In genomic region chr18:23137093-23137640, GRCh38 we compare ENCODE assay signal across 8 cellular contexts. TPM values are rescaled to one million over a fixed set of nuclear protein-coding genes. Genes with fewer than 3 reads are reported as not detected.
DNase-seq lines count a peak whose midpoint lies in the region; ATAC-seq lines count a peak whose summit lies in the region.

No MANE protein-coding gene starts in this region.

- no peaks in the 10 kb centered on the region for H3K36me3 ChIP-seq in CD4-positive, CD25-positive, alpha-beta regulatory T cell (ENCODE audit: control insufficient read depth, insufficient read depth, low read length)
- H3K36me3 ChIP-seq in HUES64 (ENCODE audit: insufficient read depth, low read length) = peaks cover 5% of the 10 kb centered on the region; the same call in 1 of the 2 replicates

- no peak overlapping the region for H3K4me3 ChIP-seq in CD4-positive, CD25-positive, alpha-beta regulatory T cell (ENCODE audit: low read depth, low read length)
- peak overlapping the region; percentile 75 for H3K4me3 ChIP-seq in HUES64 (ENCODE audit: low read length)

- no peak for ATAC-seq in CD4-positive, CD25-positive, alpha-beta regulatory T cell (ENCODE audit: low read depth in 2 of 2)
- ATAC-seq in central memory CD8-positive, alpha-beta T cell (replicated peaks; ENCODE audit: extremely low read depth, poor library complexity, severe bottlenecking) = no peak
- no peak for ATAC-seq in naive thymus-derived CD8-positive, alpha-beta T cell
- ATAC-seq in GM19467 (IDR thresholded peaks at IDR 0.05; ENCODE audit: unreplicated experiment) = no peak
- ATAC-seq in HG03039 (IDR thresholded peaks at IDR 0.05; ENCODE audit: unreplicated experiment) = no peak

- POLR2A ChIA-PET in naive thymus-derived CD8-positive, alpha-beta T cell (lab: Charles Lee) = no interaction called here

- H3K27ac ChIP-seq in CD4-positive, CD25-positive, alpha-beta regulatory T cell (ENCODE audit: insufficient read depth, low read length, poor library complexity, severe bottlenecking) = no peak overlapping the region
- H3K27ac ChIP-seq in HUES64 (ENCODE audit: low read depth, low read length) = no peak overlapping the region

- no peaks in the 10 kb centered on the region for H3K36me3 Mint-ChIP-seq in CD4-positive, CD25-positive, alpha-beta regulatory T cell
- H3K36me3 Mint-ChIP-seq in central memory CD8-positive, alpha-beta T cell (ENCODE audit: insufficient read depth) = peaks cover 1% of the 10 kb centered on the region
- no peaks in the 10 kb centered on the region for H3K36me3 Mint-ChIP-seq in naive thymus-derived CD8-positive, alpha-beta T cell

- H3K27ac Mint-ChIP-seq in CD4-positive, CD25-positive, alpha-beta regulatory T cell = no peak overlapping the region
- H3K27ac Mint-ChIP-seq in central memory CD8-positive, alpha-beta T cell (ENCODE audit: low read depth) = no peak overlapping the region
- H3K27ac Mint-ChIP-seq in naive thymus-derived CD8-positive, alpha-beta T cell = peak overlapping the region in 1 of 10 donors; percentile 54

- H3K27me3 Mint-ChIP-seq in CD4-positive, CD25-positive, alpha-beta regulatory T cell = peaks cover 47% of the 10 kb centered on the region
- H3K27me3 Mint-ChIP-seq in central memory CD8-positive, alpha-beta T cell = peaks cover 55% of the 10 kb centered on the region
- peaks cover 24 to 48% (median 30%) of the 10 kb centered on the region in 5 donors for H3K27me3 Mint-ChIP-seq in naive thymus-derived CD8-positive, alpha-beta T cell

- H3K9me3 Mint-ChIP-seq in CD4-positive, CD25-positive, alpha-beta regulatory T cell = no peaks in the 10 kb centered on the region
- H3K9me3 Mint-ChIP-seq in central memory CD8-positive, alpha-beta T cell = no peaks in the 10 kb centered on the region
- no peaks in the 10 kb centered on the region for H3K9me3 Mint-ChIP-seq in naive thymus-derived CD8-positive, alpha-beta T cell

- peaks cover 24% of the 10 kb centered on the region for H3K4me1 ChIP-seq in CD4-positive, CD25-positive, alpha-beta regulatory T cell (ENCODE audit: control insufficient read depth, insufficient read depth, low read length, poor library complexity, severe bottlenecking)
- H3K4me1 ChIP-seq in HUES64 (ENCODE audit: insufficient read depth, low read length) = peaks cover 38% of the 10 kb centered on the region

- 2% methylated on average over 12 of the region's 12 CpGs for WGBS in HUES64

- peak overlapping the region; percentile 54 to 90 (median 70) for H3K4me3 Mint-ChIP-seq in CD4-positive, CD25-positive, alpha-beta regulatory T cell
- peak overlapping the region; percentile 56 for H3K4me3 Mint-ChIP-seq in central memory CD8-positive, alpha-beta T cell
- H3K4me3 Mint-ChIP-seq in naive thymus-derived CD8-positive, alpha-beta T cell = peak overlapping the region; percentile 11 to 82 (median 64)

- H3K4me1 Mint-ChIP-seq in CD4-positive, CD25-positive, alpha-beta regulatory T cell = peaks cover 2 to 17% (median 12%) of the 10 kb centered on the region in 4 donors
- H3K4me1 Mint-ChIP-seq in central memory CD8-positive, alpha-beta T cell = peaks cover 14% of the 10 kb centered on the region
- peaks cover 4 to 24% (median 15%) of the 10 kb centered on the region in 4 donors for H3K4me1 Mint-ChIP-seq in naive thymus-derived CD8-positive, alpha-beta T cell

- peak overlapping the region; percentile 85 for H3K9ac ChIP-seq in HUES64 (ENCODE audit: low read depth, low read length)

- H3K27me3 ChIP-seq in CD4-positive, CD25-positive, alpha-beta regulatory T cell (ENCODE audit: control insufficient read depth, insufficient read depth, low read length) = peaks cover 17% of the 10 kb centered on the region
- peaks cover 19% of the 10 kb centered on the region for H3K27me3 ChIP-seq in HUES64 (ENCODE audit: insufficient read depth, low read length)

- H3K9me3 ChIP-seq in CD4-positive, CD25-positive, alpha-beta regulatory T cell (ENCODE audit: control insufficient read depth in 2 of 2, low read length in 2 of 2) = no peaks in the 10 kb centered on the region
- H3K9me3 ChIP-seq in HUES64 (ENCODE audit: insufficient read depth, low read depth, low read length) = no peaks in the 10 kb centered on the region

- no peak for DNase-seq in CD4-positive, CD25-positive, alpha-beta regulatory T cell
- no peak for DNase-seq in central memory CD8-positive, alpha-beta T cell (ENCODE audit: low spot score in 2 of 2)
- no peak for DNase-seq in naive thymus-derived CD8-positive, alpha-beta T cell
- DNase-seq in AG20443 (ENCODE audit: low spot score) = no peak
- no peak for DNase-seq in stimulated activated CD4-positive, alpha-beta T cell treated with anti-CD3 and anti-CD28 coated beads, Interleukin-2, amount 100 ng/mL, for 24 hours

RNA-seq across cellular contexts. Expression of gene CABLES1, which starts 1.9 kb away (rescaled TPM):
- 5.4 TPM for total RNA-seq in CD4-positive, CD25-positive, alpha-beta regulatory T cell
- polyA plus RNA-seq in CD4-positive, CD25-positive, alpha-beta regulatory T cell = under 1 TPM in 1 of 4 donors, not detected in 3; 0.46 TPM
- polyA plus RNA-seq in HUES64 (2013, experiment 1 of 2) = 10.4 TPM
- 10.8 TPM for polyA plus RNA-seq in HUES64 (2013, experiment 2 of 2)
- total RNA-seq in naive thymus-derived CD8-positive, alpha-beta T cell = under 1 TPM; 0.82 to 0.99 TPM
- not detected for polyA plus RNA-seq in naive thymus-derived CD8-positive, alpha-beta T cell
